1 cellular context compared by ENCODE assay signal in genomic region chr2:175036582-175037018, GRCh38.
TF ChIP-seq lines count a peak whose summit lies in the region.

No MANE protein-coding gene starts in this region.

TF ChIP-seq in HepG2, 621 proteins besides CTCF, POLR2A, EP300 and RAD21 (continued from another document and continues in another):
- no peak for TF ChIP-seq FOXO4 (CRISPR knock-in tag; conservative IDR thresholded peaks at IDR 0.05)
- TF ChIP-seq HBP1 (CRISPR knock-in tag; IDR thresholded peaks at IDR 0.05; ENCODE audit: low read depth), result no peak
- peak; percentile 89 for TF ChIP-seq NR2F2 (IDR thresholded peaks at IDR 0.05; ENCODE audit: borderline replicate concordance, low read depth)
- TF ChIP-seq POLR2AphosphoS5 (IDR thresholded peaks at IDR 0.05; ENCODE audit: low read depth, low read length), result no peak
- no peak for TF ChIP-seq TFE3 (CRISPR knock-in tag; IDR thresholded peaks at IDR 0.05)
- no peak for TF ChIP-seq ZNF501 (CRISPR knock-in tag; IDR thresholded peaks at IDR 0.05)
- TF ChIP-seq MLX (CRISPR knock-in tag; IDR thresholded peaks at IDR 0.05), result 0 out of 2 replicates have a peak, but pooled peaks have one; percentile 36
- no peak for TF ChIP-seq ONECUT2 (CRISPR knock-in tag; IDR thresholded peaks at IDR 0.05)
- TF ChIP-seq KDM4B (CRISPR knock-in tag; IDR thresholded peaks at IDR 0.05), result no peak
- TF ChIP-seq SNAPC4 (CRISPR knock-in tag; IDR thresholded peaks at IDR 0.05), result no peak
- TF ChIP-seq FOXK1 (CRISPR knock-in tag; IDR thresholded peaks at IDR 0.05; ENCODE audit: borderline replicate concordance, low read depth), result 0 out of 2 replicates have a peak, but pooled peaks have one; percentile 62
- no peak for TF ChIP-seq PREB (CRISPR knock-in tag; IDR thresholded peaks at IDR 0.05)
- TF ChIP-seq ZBTB7B (CRISPR knock-in tag; IDR thresholded peaks at IDR 0.05), result no peak
- TF ChIP-seq ZNF740 (CRISPR knock-in tag; IDR thresholded peaks at IDR 0.05), result no peak
- no peak for TF ChIP-seq TIGD3 (CRISPR knock-in tag; IDR thresholded peaks at IDR 0.05; ENCODE audit: borderline replicate concordance)
- TF ChIP-seq ZFY (CRISPR knock-in tag; IDR thresholded peaks at IDR 0.05), result no peak
- TF ChIP-seq ATF2 (CRISPR knock-in tag; IDR thresholded peaks at IDR 0.05), result no peak
- TF ChIP-seq SRY (CRISPR knock-in tag; IDR thresholded peaks at IDR 0.05), result no peak
- TF ChIP-seq ZKSCAN8 (CRISPR knock-in tag; IDR thresholded peaks at IDR 0.05; ENCODE audit: borderline replicate concordance), result peak; percentile 39; the same call in 1 of the 2 replicates
- TF ChIP-seq ZNF546 (CRISPR knock-in tag; conservative IDR thresholded peaks at IDR 0.05), result no peak
- no peak for TF ChIP-seq TBP (CRISPR knock-in tag; IDR thresholded peaks at IDR 0.05)
- no peak for TF ChIP-seq ZNF619 (CRISPR knock-in tag; IDR thresholded peaks at IDR 0.05)
- TF ChIP-seq SAFB2 (CRISPR knock-in tag; IDR thresholded peaks at IDR 0.05; ENCODE audit: borderline replicate concordance, low read depth), result no peak
- TF ChIP-seq ZSCAN9 (CRISPR knock-in tag; IDR thresholded peaks at IDR 0.05; ENCODE audit: borderline replicate concordance), result 0 out of 2 replicates have a peak, but pooled peaks have one; percentile 44
- no peak for TF ChIP-seq ZNF891 (CRISPR knock-in tag; IDR thresholded peaks at IDR 0.05)
- TF ChIP-seq ZFP82 (CRISPR knock-in tag; IDR thresholded peaks at IDR 0.05; ENCODE audit: borderline replicate concordance), result no peak
- TF ChIP-seq ZNF598 (CRISPR knock-in tag; IDR thresholded peaks at IDR 0.05; ENCODE audit: borderline replicate concordance), result no peak
- TF ChIP-seq RARA (CRISPR knock-in tag; IDR thresholded peaks at IDR 0.05), result peak; percentile 34; the same call in 1 of the 2 replicates
- TF ChIP-seq ZNF589 (CRISPR knock-in tag; conservative IDR thresholded peaks at IDR 0.05), result no peak
- 0 out of 2 replicates have a peak, but pooled peaks have one; percentile 42 for TF ChIP-seq SNAI1 (CRISPR knock-in tag; IDR thresholded peaks at IDR 0.05; ENCODE audit: borderline replicate concordance)
- peak; percentile 62; the same call in 1 of the 2 replicates for TF ChIP-seq NFIC (IDR thresholded peaks at IDR 0.05; ENCODE audit: low read length)
- no peak for TF ChIP-seq TCF7 (IDR thresholded peaks at IDR 0.05; ENCODE audit: low read depth)
- 0 out of 2 replicates have a peak, but pooled peaks have one; percentile 57 for TF ChIP-seq ESRRA (CRISPR knock-in tag; IDR thresholded peaks at IDR 0.05; ENCODE audit: low read depth)
- TF ChIP-seq ZNF225 (CRISPR knock-in tag; IDR thresholded peaks at IDR 0.05), result no peak
- TF ChIP-seq ZNF775 (CRISPR knock-in tag; IDR thresholded peaks at IDR 0.05; ENCODE audit: borderline replicate concordance), result no peak
- no peak for TF ChIP-seq CENPX (CRISPR knock-in tag; IDR thresholded peaks at IDR 0.05)
- TF ChIP-seq MED1 (CRISPR knock-in tag; IDR thresholded peaks at IDR 0.05), result no peak
- TF ChIP-seq ZNF136 (CRISPR knock-in tag; IDR thresholded peaks at IDR 0.05; ENCODE audit: low read depth), result no peak
- no peak for TF ChIP-seq ZNF121 (CRISPR knock-in tag; IDR thresholded peaks at IDR 0.05)
- TF ChIP-seq ZNF432 (CRISPR knock-in tag; IDR thresholded peaks at IDR 0.05; ENCODE audit: borderline replicate concordance), result no peak
- no peak for TF ChIP-seq ZBTB42 (CRISPR knock-in tag; IDR thresholded peaks at IDR 0.05)
- no peak for TF ChIP-seq E2F1 (CRISPR knock-in tag; IDR thresholded peaks at IDR 0.05)
- no peak for TF ChIP-seq MED13 (CRISPR knock-in tag; IDR thresholded peaks at IDR 0.05)
- TF ChIP-seq SETDB1 (CRISPR knock-in tag; IDR thresholded peaks at IDR 0.05; ENCODE audit: borderline replicate concordance), result no peak
- TF ChIP-seq SMAD3 (CRISPR knock-in tag; IDR thresholded peaks at IDR 0.05), result 0 out of 2 replicates have a peak, but pooled peaks have one; percentile 68
- TF ChIP-seq ZBTB43 (CRISPR knock-in tag; conservative IDR thresholded peaks at IDR 0.05), result 0 out of 2 replicates have a peak, but pooled peaks have one; percentile 41
- TF ChIP-seq ZSCAN22 (CRISPR knock-in tag; IDR thresholded peaks at IDR 0.05), result no peak
- no peak for TF ChIP-seq ZNF552 (CRISPR knock-in tag; IDR thresholded peaks at IDR 0.05; ENCODE audit: borderline replicate concordance)
- TF ChIP-seq KMT2A (CRISPR knock-in tag; IDR thresholded peaks at IDR 0.05), result no peak
- TF ChIP-seq AGO2 (optimal IDR thresholded peaks at IDR 0.05; ENCODE audit: low read depth, low read length), result no peak
- TF ChIP-seq NR2F6 (IDR thresholded peaks at IDR 0.05), result peak; percentile 100
- peak; percentile 99 for TF ChIP-seq NR2F6 (CRISPR knock-in tag; IDR thresholded peaks at IDR 0.05)
- TF ChIP-seq HCFC1 (IDR thresholded peaks at IDR 0.05; ENCODE audit: low read depth, low read length), result no peak
- no peak for TF ChIP-seq PHF5A (CRISPR knock-in tag; IDR thresholded peaks at IDR 0.05; ENCODE audit: low read depth, unreplicated experiment)
- no peak for TF ChIP-seq ZNF567 (CRISPR knock-in tag; IDR thresholded peaks at IDR 0.05; ENCODE audit: borderline replicate concordance)
